In the genomic region with DNA sequence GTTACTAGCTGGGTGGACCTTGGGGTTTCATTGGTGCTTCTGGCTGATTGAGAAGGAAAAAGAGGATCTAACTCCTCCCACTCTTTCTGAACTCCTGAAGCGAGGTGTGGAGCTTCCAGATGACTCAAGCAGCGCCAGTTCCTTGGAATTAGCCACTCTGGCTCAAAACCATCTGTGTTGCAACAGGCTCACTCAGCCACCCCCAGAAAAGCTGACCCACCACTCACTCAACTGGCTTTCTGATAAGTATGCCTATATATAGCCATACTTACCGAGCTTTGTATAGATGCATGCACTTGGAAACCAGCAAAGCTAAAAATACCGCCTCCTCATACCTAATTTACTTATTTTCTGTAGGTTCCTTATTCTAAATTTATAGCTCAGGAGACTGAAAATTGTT, we compare ENCODE assay signal across 13 cellular contexts.
DNase-seq lines count a peak whose midpoint lies in the region; ATAC-seq, FAIRE-seq and TF ChIP-seq lines count a peak whose summit lies in the region.
"Had no signal": no experiment of that assay in that cellular context is flagged by ENCODE, and none has a peak within 500 bp of the region (broad histone marks: within the 10 kb centered on the region; RNA-seq: fewer than 3 reads in every experiment).

No MANE protein-coding gene starts in this region.

- FAIRE-seq in GM19239 (lab: Jason Lieb, UNC), result no peak

- WGBS in psoas muscle, 3 donors, result 80 to 92% (median 87%) methylated on average over 4 of the region's 4 CpGs

- ATAC-seq in GM19455 (IDR thresholded peaks at IDR 0.05; ENCODE audit: unreplicated experiment) (no peak), psoas muscle (no peak)

- H3K36me3 ChIP-seq in psoas muscle (ENCODE audit: insufficient read depth in 1 of 2, low read depth in 1 of 2), result no peaks in the 10 kb centered on the region
- H3K36me3 ChIP-seq: BLaER1 had no signal

- H3K4me1 ChIP-seq in psoas muscle, result no peaks in the 10 kb centered on the region

- H3K27me3 ChIP-seq in psoas muscle (ENCODE audit: insufficient read depth in 3 of 3, low read length in 2 of 3), result peaks cover 0 to 3% (median 0%) of the 10 kb centered on the region in 3 donors
- H3K27me3 ChIP-seq: BLaER1 had no signal

- no peak overlapping the region for H3K27ac ChIP-seq in psoas muscle
- H3K27ac ChIP-seq: BLaER1 had no signal

- no peak overlapping the region for H3K4me3 ChIP-seq in psoas muscle
- H3K4me3 ChIP-seq: BLaER1 had no signal

- DNase-seq in AG08395 (ENCODE audit: low spot score) (peak; percentile 45), HPDE6-E6E7 (ENCODE audit: extremely low spot score) (peak; percentile 60), amniotic epithelial cell (ENCODE audit: low read depth) (peak; percentile 95), kidney glomerular epithelial cell (lab: John Stamatoyannopoulos, UW) (peak; percentile 47), GM19239 (ENCODE audit: insufficient read length, low spot score) (no peak), cerebellar nuclear complex (lab: John Stamatoyannopoulos, UW) (no peak), psoas muscle (no peak)
- DNase-seq: aorta; glutamatergic neuron; NCI-H2171 treated with DMSO at 0.1 percent for 48 hours; stimulated activated naive CD4-positive, alpha-beta T cell had no signal

- intact Hi-C loops in psoas muscle (cut with DNase I), result no loop called here

- no peak for TF ChIP-seq CTCF in psoas muscle (IDR thresholded peaks at IDR 0.05)

- H3K9me3 ChIP-seq in psoas muscle, result no peaks in the 10 kb centered on the region
- H3K9me3 ChIP-seq: BLaER1 had no signal

Comparison
In these comparisons a context has a peak if more than half of its experiments do, and no peak if none do; other contexts are left out.
1. DNase-seq: peak in AG08395 (single experiment), HPDE6-E6E7 (single experiment), amniotic epithelial cell (single experiment) and kidney glomerular epithelial cell (single experiment); none in GM19239 (single experiment), cerebellar nuclear complex (0 of 2) and psoas muscle (0 of 2).